1 cellular context compared by ENCODE assay signal in genomic region chr10:97849491-97850402, GRCh38.
TF ChIP-seq lines count a peak whose summit lies in the region.

Gene GOLGA7B, plus strand, starts transcription at chr10:97849843. Its CDS starts 461 bp downstream, at chr10:97850304.

TF ChIP-seq in HCT116, 20 proteins besides CTCF, POLR2A, EP300 and RAD21 (continued from another document):
- peak; percentile 60 for TF ChIP-seq REST (IDR thresholded peaks at IDR 0.05; ENCODE audit: low read depth)
